14 cellular contexts compared by ENCODE assay signal in the genomic region with DNA sequence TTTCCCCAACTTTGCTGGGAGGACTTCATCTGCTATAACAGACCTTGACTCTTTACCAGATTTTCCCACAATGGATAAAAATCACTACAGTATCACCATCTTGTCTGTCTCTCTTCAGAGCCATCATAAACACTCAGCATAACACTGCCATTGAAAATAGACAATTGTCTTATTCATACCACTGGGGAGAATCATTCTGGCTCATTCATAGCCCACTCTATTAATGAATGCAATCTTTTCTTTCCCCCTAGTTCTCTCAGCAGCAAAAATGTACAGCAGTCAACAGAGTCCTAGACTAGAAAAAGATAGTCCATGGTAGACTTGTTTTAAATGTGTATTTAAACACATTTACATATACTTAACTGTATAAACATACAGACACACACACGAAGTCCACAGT. TPM values are rescaled to one million over a fixed set of nuclear protein-coding genes. Genes with fewer than 3 reads are reported as not detected.
DNase-seq lines count a peak whose midpoint lies in the region; ATAC-seq and TF ChIP-seq lines count a peak whose summit lies in the region.
"Had no signal": no experiment of that assay in that cellular context is flagged by ENCODE, and none has a peak within 500 bp of the region (broad histone marks: within the 10 kb centered on the region; RNA-seq: fewer than 3 reads in every experiment).

No MANE protein-coding gene starts in this region.

- no peaks in the 10 kb centered on the region for H3K36me3 ChIP-seq in mesenchymal stem cell (ENCODE audit: control insufficient read depth in 1 of 2, insufficient read depth in 2 of 2, low read depth in 1 of 2, low read length in 2 of 2)

- H3K4me1 ChIP-seq in mesenchymal stem cell (ENCODE audit: control insufficient read depth, insufficient read depth, low read depth, low read length): no peaks in the 10 kb centered on the region

- no peak overlapping the region for H3K14ac ChIP-seq in mesenchymal stem cell (ENCODE audit: low read length in 2 of 2)

- H2BK12ac ChIP-seq in mesenchymal stem cell (ENCODE audit: low read length in 2 of 2): no peak overlapping the region

- DNase-seq in COLO829 (ENCODE audit: low spot score): peak; percentile 75
- peak; percentile 64 for DNase-seq in LNCaP clone FGC (ENCODE audit: low read depth)
- DNase-seq in foreskin melanocyte: peak; percentile 66
- peak; percentile 11 for DNase-seq in superior temporal gyrus (ENCODE audit: extremely low spot score)
- no peak for DNase-seq in T-helper 9 cell
- no peak for DNase-seq in mesenchymal stem cell
- DNase-seq: ACHN; CD4-positive, alpha-beta T cell; DMS153; DND-41; GDM1; HCEC 1CT had no signal

- no CpG with 5 or more reads among the region's 1 CpG for WGBS in mesenchymal stem cell

- ATAC-seq in HG03432 (IDR thresholded peaks at IDR 0.05; ENCODE audit: unreplicated experiment): no peak

- no peak overlapping the region for H3K4me2 ChIP-seq in mesenchymal stem cell (ENCODE audit: low read length, poor library complexity, severe bottlenecking)
- H3K4me2 ChIP-seq: BLaER1 treated with 17β-estradiol and CSF1 and Interleukin-3, amounts not matched to agents 10 nM and 100 nM had no signal

- H2AK5ac ChIP-seq in mesenchymal stem cell (ENCODE audit: low read length, severe bottlenecking): no peak overlapping the region

- no peak overlapping the region for H3K9ac ChIP-seq in mesenchymal stem cell (ENCODE audit: low read length)
- H3K9ac ChIP-seq: BLaER1 treated with 17β-estradiol and CSF1 and Interleukin-3, amounts not matched to agents 10 nM and 100 nM had no signal

- no peak overlapping the region for H2BK15ac ChIP-seq in mesenchymal stem cell (ENCODE audit: low read depth, poor library complexity, severe bottlenecking)

- peaks cover 0 to 3% of the 10 kb centered on the region in 2 experiments for H3K27me3 ChIP-seq in mesenchymal stem cell (ENCODE audit: control insufficient read depth in 1 of 2, insufficient read depth in 1 of 2, low read length in 2 of 2)
- H3K27me3 ChIP-seq: BLaER1 treated with 17β-estradiol and CSF1 and Interleukin-3, amounts not matched to agents 10 nM and 100 nM had no signal

- H4K91ac ChIP-seq in mesenchymal stem cell (ENCODE audit: low read length): no peak overlapping the region

- no peak overlapping the region for H3K27ac ChIP-seq in mesenchymal stem cell (ENCODE audit: low read length, poor library complexity, severe bottlenecking)
- H3K27ac ChIP-seq: BLaER1 treated with 17β-estradiol and CSF1 and Interleukin-3, amounts not matched to agents 10 nM and 100 nM had no signal

- H3K4me3 ChIP-seq in LNCaP clone FGC (ENCODE audit: low read depth, low read length) (no peak overlapping the region), mesenchymal stem cell (ENCODE audit: insufficient read depth in 1 of 2, low read depth in 1 of 2, low read length in 2 of 2) (no peak overlapping the region)
- H3K4me3 ChIP-seq: BLaER1 treated with 17β-estradiol and CSF1 and Interleukin-3, amounts not matched to agents 10 nM and 100 nM had no signal

- H2BK5ac ChIP-seq in mesenchymal stem cell (ENCODE audit: low read depth, low read length, poor library complexity, severe bottlenecking): no peak overlapping the region

- no peaks in the 10 kb centered on the region for H3K79me1 ChIP-seq in mesenchymal stem cell (replicated peaks; ENCODE audit: low read length, poor library complexity, severe bottlenecking)

- no peak overlapping the region for H3K4ac ChIP-seq in mesenchymal stem cell (ENCODE audit: low read depth in 1 of 2, low read length in 2 of 2)

- H2BK120ac ChIP-seq in mesenchymal stem cell (ENCODE audit: low read depth, low read length): no peak overlapping the region

- H3K18ac ChIP-seq in mesenchymal stem cell (ENCODE audit: low read depth in 1 of 2, low read length in 2 of 2): no peak overlapping the region

- H2AFZ ChIP-seq in mesenchymal stem cell (ENCODE audit: low read depth, low read length): no peak overlapping the region

- no peak overlapping the region for H3K23ac ChIP-seq in mesenchymal stem cell (ENCODE audit: low read length in 2 of 2)

- H3K9me3 ChIP-seq in mesenchymal stem cell (ENCODE audit: control insufficient read depth, low read length): peaks cover 31% of the 10 kb centered on the region

- no peak for TF ChIP-seq CTCF in LNCaP clone FGC (IDR thresholded peaks at IDR 0.05; ENCODE audit: control insufficient read depth, extremely low read depth, insufficient read depth)

- no peak overlapping the region for H4K8ac ChIP-seq in mesenchymal stem cell (ENCODE audit: low read length)

RNA-seq across cellular contexts. Expression of gene SLC9A7, which starts 19.2 kb away (rescaled TPM):
- polyA plus RNA-seq in mesenchymal stem cell (2013, experiment 1 of 2): 1.7 TPM
- 1.7 TPM for polyA plus RNA-seq in mesenchymal stem cell (2013, experiment 2 of 2)

Comparison
In these comparisons a context has a peak if more than half of its experiments do, and no peak if none do; other contexts are left out.
1. DNase-seq: peak in COLO829 (single experiment), LNCaP clone FGC (single experiment), foreskin melanocyte (single experiment) and superior temporal gyrus (single experiment); none in T-helper 9 cell (single experiment) and mesenchymal stem cell (single experiment).